ENCODE assay signal across 1 cellular context in genomic region chr20:53599039-53599362, GRCh38.
TF ChIP-seq lines count a peak whose summit lies in the region.

No MANE protein-coding gene starts in this region.

TF ChIP-seq in H1, 55 proteins besides CTCF, POLR2A, EP300 and RAD21:
- TF ChIP-seq CTBP2 (IDR thresholded peaks at IDR 0.05; ENCODE audit: borderline replicate concordance, insufficient read depth, insufficient read length, low read length) (no peak), USF2 (IDR thresholded peaks at IDR 0.05; ENCODE audit: low read length) (no peak), RFX5 (IDR thresholded peaks at IDR 0.05; ENCODE audit: borderline replicate concordance, low read depth, low read length) (no peak), E2F6 (IDR thresholded peaks at IDR 0.05) (no peak), CBX8 (IDR thresholded peaks at IDR 0.05; ENCODE audit: borderline replicate concordance, low read depth, low read length) (no peak), TEAD4 (IDR thresholded peaks at IDR 0.05; ENCODE audit: low read depth, low read length) (no peak), EGR1 (IDR thresholded peaks at IDR 0.05; ENCODE audit: borderline replicate concordance, low read depth, low read length) (no peak), JUN (IDR thresholded peaks at IDR 0.05; ENCODE audit: low read depth, low read length) (no peak)
